Comparison of ENCODE assay signal across 8 cellular contexts in genomic region chr15:40942337-40942854, GRCh38. TPM values are rescaled to one million over a fixed set of nuclear protein-coding genes. Genes with fewer than 3 reads are reported as not detected.
DNase-seq lines count a peak whose midpoint lies in the region; ATAC-seq, FAIRE-seq and TF ChIP-seq lines count a peak whose summit lies in the region.

No MANE protein-coding gene starts in this region.

- TF ChIP-seq EP300 in HepG2 (IDR thresholded peaks at IDR 0.05; ENCODE audit: low read depth in 2 of 2, low read length in 2 of 2) (no peak), HepG2 (CRISPR knock-in tag; IDR thresholded peaks at IDR 0.05; ENCODE audit: borderline replicate concordance) (no peak), transverse colon (IDR thresholded peaks at IDR 0.05; ENCODE audit: low read depth) (no peak)

- H3K36me3 ChIP-seq in KMS-11 (ENCODE audit: insufficient read depth) (no peaks in the 10 kb centered on the region), HepG2 (replicated peaks in 1 of 2; ENCODE audit: control insufficient read depth in 1 of 2, insufficient read depth in 2 of 2, low read length in 2 of 2) (no peaks in the 10 kb centered on the region), transverse colon (no peaks in the 10 kb centered on the region)

- no peak overlapping the region for H3K27ac ChIP-seq in KMS-11
- no peak overlapping the region for H3K27ac ChIP-seq in HepG2 (ENCODE audit: extremely low read length, insufficient read depth, low read length)
- peak overlapping the region; percentile 81 to 91 (median 86) for H3K27ac ChIP-seq in transverse colon

- FAIRE-seq in HepG2 (lab: Jason Lieb, UNC) = no peak

- H3K4me2 ChIP-seq in KMS-11 (peak overlapping the region; percentile 90), HepG2 (ENCODE audit: low read depth, low read length) (peak overlapping the region; percentile 99)

- H3K79me2 ChIP-seq in KMS-11 (ENCODE audit: insufficient read depth, low read depth) (no peaks in the 10 kb centered on the region), HepG2 (ENCODE audit: insufficient read depth, low read length) (no peaks in the 10 kb centered on the region)

- H3K27me3 ChIP-seq in KMS-11 (ENCODE audit: insufficient read depth, low read depth) = no peaks in the 10 kb centered on the region
- H3K27me3 ChIP-seq in HepG2 (ENCODE audit: control insufficient read depth in 1 of 2, insufficient read depth in 2 of 2, low read length in 2 of 2) = peaks cover 0 to 42% of the 10 kb centered on the region in 2 experiments; a peak in 3 of 5 replicates
- no peaks in the 10 kb centered on the region for H3K27me3 ChIP-seq in transverse colon

- POLR2A ChIA-PET in HepG2 (lab: Yijun Ruan, JAX) = interaction anchor here (0.7 to 2.1 kb wide), 4 partner anchors 14 to 246 kb away, joined by 3 to 10 read pairs (median 4); partner anchors contain the start of gene DLL4

- TF ChIP-seq POLR2A in HepG2 (IDR thresholded peaks at IDR 0.05; ENCODE audit: insufficient read depth in 1 of 2, low read depth in 2 of 2, low read length in 2 of 2) = no peak
- TF ChIP-seq POLR2A in transverse colon (IDR thresholded peaks at IDR 0.05) = no peak

- no peak for TF ChIP-seq RAD21 in HepG2 (CRISPR knock-in tag; IDR thresholded peaks at IDR 0.05)

- intact Hi-C loops in Calu3 (cut with micrococcal nuclease; ENCODE audit: unreplicated experiment) = loop anchor here (10.0 kb wide), 1 partner anchor 242 kb away; no protein-coding TSS in a partner anchor
- intact Hi-C loops in HepG2 (cut with micrococcal nuclease; ENCODE audit: unreplicated experiment) = loop anchor here (5.0 kb wide), 1 partner anchor 35 kb away; no protein-coding TSS in a partner anchor
- intact Hi-C loops in transverse colon (cut with DNase I; ENCODE audit: low total_unique reads) = no loop called here

- 27% methylated on average over 14 of the region's 15 CpGs for WGBS in HepG2 (ENCODE audit: low lambda C conversion rate)
- 24 to 65% methylated on average over 4 to 15 of the region's 15 CpGs for WGBS in transverse colon (ENCODE audit: low coverage in 1 of 2), 2 donors

- no peaks in the 10 kb centered on the region for H3K9me3 Mint-ChIP-seq in Calu3 (ENCODE audit: low read depth, unreplicated experiment)

- H3K27me3 Mint-ChIP-seq in Calu3 (ENCODE audit: unreplicated experiment) = no peaks in the 10 kb centered on the region

- CTCF ChIA-PET in Calu3 (lab: Charles Lee) (interaction anchor here (1.0 kb wide), 1 partner anchor 12 kb away, joined by 3 read pairs; no protein-coding TSS in a partner anchor), HepG2 (lab: Yijun Ruan, JAX; ENCODE audit: low intra/inter-chr PET ratio, low total read pairs) (interaction anchor here (0.8 to 1.3 kb wide), 2 partner anchors 78 to 81 kb away, joined by 3 read pairs; no protein-coding TSS in a partner anchor)

- H3K9me3 ChIP-seq in HepG2 (ENCODE audit: low read length) (no peaks in the 10 kb centered on the region), transverse colon (no peaks in the 10 kb centered on the region)

- DNase-seq in Calu3 = no peak
- DNase-seq in astrocyte of the spinal cord (ENCODE audit: low read depth, low spot score) = no peak
- no peak for DNase-seq in HepG2 (ENCODE audit: low spot score)
- no peak for DNase-seq in transverse colon
- no peak for DNase-seq in activated gamma-delta T cell treated with Interleukin-2 at 50 U/mL for 16 hours
- DNase-seq in UCSD-AML1 (lab: John Stamatoyannopoulos, UW; ENCODE audit: unreplicated experiment) = no peak
- DNase-seq in NK-92 treated with Interleukin-12 subunit alpha and Interleukin-12 subunit beta, amount 100 ng/mL, for 24 hours (lab: John Stamatoyannopoulos, UW) = no peak

- H4K20me1 ChIP-seq in KMS-11 (ENCODE audit: insufficient read depth) (no peaks in the 10 kb centered on the region), HepG2 (ENCODE audit: insufficient read depth, low read length) (no peaks in the 10 kb centered on the region)

- H3K4me3 Mint-ChIP-seq in Calu3 (ENCODE audit: low read depth, unreplicated experiment) = peak overlapping the region; percentile 56

- peak; percentile 4 for ATAC-seq in HepG2

- in situ Hi-C loops in astrocyte of the spinal cord (cut with HindIII; ENCODE audit: low sequenced_read_pairs) (no loop called here), HepG2 (cut with HindIII; ENCODE audit: extremely low pct_ligation_motif_present, low pct_unique_long_range_greater_than_20kb) (no loop called here), transverse colon (cut with MboI; ENCODE audit: low pct_ligation_motif_present in 1 of 4, low pct_unique_long_range_greater_than_20kb in 1 of 4, low sequenced_read_pairs in 3 of 4) (no loop called here)

- H3K4me1 ChIP-seq in KMS-11 (ENCODE audit: low read depth, poor library complexity, severe bottlenecking) (peaks cover 30% of the 10 kb centered on the region), HepG2 (ENCODE audit: insufficient read depth, low read length) (peaks cover 51% of the 10 kb centered on the region), transverse colon (peaks cover 16 to 37% (median 21%) of the 10 kb centered on the region in 4 donors)

- H3K4me3 ChIP-seq in KMS-11 (IDR thresholded peaks at IDR 0.05; ENCODE audit: insufficient read depth, low read depth, low read length) (no peak overlapping the region), astrocyte of the spinal cord (ENCODE audit: low read depth, low read length) (peak overlapping the region; percentile 41), HepG2 (replicated peaks in 1 of 3; ENCODE audit: insufficient read depth in 1 of 3, low read depth in 2 of 3, low read length in 3 of 3) (peak overlapping the region; percentile 41 to 78 (median 66)), transverse colon (peak overlapping the region; percentile 43 to 70 (median 53))

- no TSS peak for BruUV-seq in Calu3 (replicated peaks; lab: Mats Ljungman, UMichigan)
- no TSS peak for BruUV-seq in HepG2 (replicated peaks; lab: Mats Ljungman, UMichigan)

- H3K36me3 Mint-ChIP-seq in Calu3 (ENCODE audit: insufficient read depth, unreplicated experiment) = peaks cover 3% of the 10 kb centered on the region

- H3K4me1 Mint-ChIP-seq in Calu3 (ENCODE audit: low read depth, unreplicated experiment) = no peaks in the 10 kb centered on the region

- H3K9ac ChIP-seq in KMS-11 (peak overlapping the region; percentile 56; the same call in 1 of the 2 replicates), HepG2 (ENCODE audit: insufficient read depth, low read depth, low read length) (peak overlapping the region; percentile 45; the same call in 1 of the 2 replicates)

- TF ChIP-seq CTCF in Calu3 (IDR thresholded peaks at IDR 0.05; ENCODE audit: unreplicated experiment) = no peak
- TF ChIP-seq CTCF in KMS-11 (conservative IDR thresholded peaks at IDR 0.05; ENCODE audit: low read depth, low read length) = no peak
- no peak for TF ChIP-seq CTCF in astrocyte of the spinal cord (IDR thresholded peaks at IDR 0.05; ENCODE audit: low read depth, low read length)
- no peak; the same call in 1 of the 2 replicates for TF ChIP-seq CTCF in HepG2 (CRISPR knock-in tag; IDR thresholded peaks at IDR 0.05)
- no peak for TF ChIP-seq CTCF in transverse colon (IDR thresholded peaks at IDR 0.05)

- H3K27ac Mint-ChIP-seq in Calu3 (ENCODE audit: unreplicated experiment) = no peak overlapping the region

- peak overlapping the region; percentile 98 for H2AFZ ChIP-seq in KMS-11 (ENCODE audit: low read depth)
- H2AFZ ChIP-seq in HepG2 (ENCODE audit: low read length) = peak overlapping the region; percentile 44

RNA-seq across cellular contexts. Expression of gene CHAC1, which starts 10.9 kb away (rescaled TPM):
- total RNA-seq in Calu3 (2022) = 5.0 and 5.2 TPM in 2 replicates
- total RNA-seq in HepG2 (2016; rRNA removed; fragmentation: Illumina TruSeq; extraction: Trizol) = not detected in 2 replicates
- total RNA-seq in HepG2 (2016; cell fraction: cytosol; rRNA removed; fragmentation: Illumina TruSeq; extraction: Trizol; ENCODE audit: low read depth) = not detected in 2 replicates
- not detected in 2 replicates for total RNA-seq in HepG2 (2016; cell fraction: insoluble cytoplasmic fraction; rRNA removed; fragmentation: Illumina TruSeq; extraction: Trizol)
- total RNA-seq in HepG2 (2016; cell fraction: membrane; rRNA removed; fragmentation: Illumina TruSeq; extraction: Trizol) = 0.15 TPM in 1 of 2 replicates, not detected in the other
- not detected in 2 replicates for total RNA-seq in HepG2 (2016; cell fraction: nucleus; rRNA removed; fragmentation: Illumina TruSeq; extraction: Trizol)
- polyA plus RNA-seq in HepG2 (2011; rRNA removed) = 0.44 and 0.46 TPM in 2 replicates
- 0.41 and 0.63 TPM in 2 replicates for polyA plus RNA-seq in HepG2 (2011; cell fraction: cytosol; rRNA removed)
- polyA plus RNA-seq in HepG2 (2011; cell fraction: nucleus; rRNA removed) = 0.21 and 0.48 TPM in 2 replicates
- 0.39 TPM in 1 of 2 replicates, not detected in the other for polyA plus RNA-seq in HepG2 (2012)
- not detected in 2 replicates for polyA plus RNA-seq in HepG2 (2016; cell fraction: cytosol; fragmentation: Illumina TruSeq; extraction: Trizol; ENCODE audit: low read depth)
- polyA plus RNA-seq in HepG2 (2016; cell fraction: insoluble cytoplasmic fraction; fragmentation: Illumina TruSeq; extraction: Trizol; ENCODE audit: low read depth) = not detected in 2 replicates
- polyA plus RNA-seq in HepG2 (2016; cell fraction: membrane; fragmentation: Illumina TruSeq; extraction: Trizol; ENCODE audit: low read depth) = not detected in 2 replicates
- not detected in 2 replicates for polyA plus RNA-seq in HepG2 (2016; cell fraction: nucleus; fragmentation: Illumina TruSeq; extraction: Trizol; ENCODE audit: insufficient read depth, low read depth)
- 0.58 and 21.7 TPM in 2 replicates for polyA minus RNA-seq in HepG2 (2011; rRNA and poly(A)+ RNA removed; ENCODE audit: low replicate concordance)
- 1.1 and 2.0 TPM in 2 replicates for polyA minus RNA-seq in HepG2 (2011; cell fraction: cytosol; rRNA and poly(A)+ RNA removed)
- 0.39 and 0.62 TPM in 2 replicates for polyA minus RNA-seq in HepG2 (2011; cell fraction: nucleus; rRNA and poly(A)+ RNA removed)
- 1 to 10 TPM in 3 of 4 donors, under 1 TPM in 1; 0.60 to 6.7 (median 2.5) TPM for total RNA-seq in transverse colon

RNA-seq across cellular contexts. Expression of gene DLL4, which starts 13.3 kb away (rescaled TPM):
- total RNA-seq in Calu3 (2022) (not detected in 2 replicates), HepG2 (2016; rRNA removed; fragmentation: Illumina TruSeq; extraction: Trizol) (0.13 and 0.20 TPM in 2 replicates), transverse colon (10 to 100 TPM in 2 of 4 donors, 1 to 10 TPM in 2; 1.5 to 14.2 (median 10.2) TPM)
- 0.09 and 0.10 TPM in 2 replicates for total RNA-seq in HepG2 (2016; cell fraction: cytosol; rRNA removed; fragmentation: Illumina TruSeq; extraction: Trizol; ENCODE audit: low read depth)
- 0.07 and 0.19 TPM in 2 replicates for total RNA-seq in HepG2 (2016; cell fraction: insoluble cytoplasmic fraction; rRNA removed; fragmentation: Illumina TruSeq; extraction: Trizol)
- total RNA-seq in HepG2 (2016; cell fraction: membrane; rRNA removed; fragmentation: Illumina TruSeq; extraction: Trizol) = 0.03 and 0.15 TPM in 2 replicates
- 0.19 TPM in 1 of 2 replicates, not detected in the other for total RNA-seq in HepG2 (2016; cell fraction: nucleus; rRNA removed; fragmentation: Illumina TruSeq; extraction: Trizol)
- polyA plus RNA-seq in HepG2 (2011; rRNA removed) = 0.25 and 0.27 TPM in 2 replicates
- polyA plus RNA-seq in HepG2 (2011; cell fraction: cytosol; rRNA removed) = 0.13 and 0.24 TPM in 2 replicates
- 0.50 and 0.61 TPM in 2 replicates for polyA plus RNA-seq in HepG2 (2011; cell fraction: nucleus; rRNA removed)
- 0.13 and 0.43 TPM in 2 replicates for polyA plus RNA-seq in HepG2 (2012)
- polyA plus RNA-seq in HepG2 (2016; cell fraction: cytosol; fragmentation: Illumina TruSeq; extraction: Trizol; ENCODE audit: low read depth) = 0.07 TPM in 1 of 2 replicates, not detected in the other
- 0.13 and 0.19 TPM in 2 replicates for polyA plus RNA-seq in HepG2 (2016; cell fraction: insoluble cytoplasmic fraction; fragmentation: Illumina TruSeq; extraction: Trizol; ENCODE audit: low read depth)
- 0.06 and 0.08 TPM in 2 replicates for polyA plus RNA-seq in HepG2 (2016; cell fraction: membrane; fragmentation: Illumina TruSeq; extraction: Trizol; ENCODE audit: low read depth)
- polyA plus RNA-seq in HepG2 (2016; cell fraction: nucleus; fragmentation: Illumina TruSeq; extraction: Trizol; ENCODE audit: insufficient read depth, low read depth) = 0.34 and 0.39 TPM in 2 replicates
- polyA minus RNA-seq in HepG2 (2011; rRNA and poly(A)+ RNA removed; ENCODE audit: low replicate concordance) = 0.98 and 7.6 TPM in 2 replicates
- 0.35 and 0.59 TPM in 2 replicates for polyA minus RNA-seq in HepG2 (2011; cell fraction: cytosol; rRNA and poly(A)+ RNA removed)
- 0.12 and 0.26 TPM in 2 replicates for polyA minus RNA-seq in HepG2 (2011; cell fraction: nucleus; rRNA and poly(A)+ RNA removed)

RNA-seq across cellular contexts. Expression of gene VPS18, which starts 48.1 kb away (rescaled TPM):
- total RNA-seq in Calu3 (2022) = 14.3 and 16.6 TPM in 2 replicates
- 15.8 and 17.0 TPM in 2 replicates for total RNA-seq in HepG2 (2016; rRNA removed; fragmentation: Illumina TruSeq; extraction: Trizol)
- total RNA-seq in HepG2 (2016; cell fraction: cytosol; rRNA removed; fragmentation: Illumina TruSeq; extraction: Trizol; ENCODE audit: low read depth) = 1.2 and 1.9 TPM in 2 replicates
- total RNA-seq in HepG2 (2016; cell fraction: insoluble cytoplasmic fraction; rRNA removed; fragmentation: Illumina TruSeq; extraction: Trizol) = 14.9 and 16.0 TPM in 2 replicates
- total RNA-seq in HepG2 (2016; cell fraction: membrane; rRNA removed; fragmentation: Illumina TruSeq; extraction: Trizol) = 3.9 and 4.3 TPM in 2 replicates
- total RNA-seq in HepG2 (2016; cell fraction: nucleus; rRNA removed; fragmentation: Illumina TruSeq; extraction: Trizol) = 9.9 and 11.2 TPM in 2 replicates
- 5.8 and 7.4 TPM in 2 replicates for polyA plus RNA-seq in HepG2 (2011; rRNA removed)
- 6.0 and 7.5 TPM in 2 replicates for polyA plus RNA-seq in HepG2 (2011; cell fraction: cytosol; rRNA removed)
- polyA plus RNA-seq in HepG2 (2011; cell fraction: nucleus; rRNA removed) = 9.2 and 9.4 TPM in 2 replicates
- polyA plus RNA-seq in HepG2 (2012) = 5.0 and 5.3 TPM in 2 replicates
- polyA plus RNA-seq in HepG2 (2016; cell fraction: cytosol; fragmentation: Illumina TruSeq; extraction: Trizol; ENCODE audit: low read depth) = 0.57 and 0.62 TPM in 2 replicates
- 9.1 and 10.3 TPM in 2 replicates for polyA plus RNA-seq in HepG2 (2016; cell fraction: insoluble cytoplasmic fraction; fragmentation: Illumina TruSeq; extraction: Trizol; ENCODE audit: low read depth)
- 1.1 and 1.8 TPM in 2 replicates for polyA plus RNA-seq in HepG2 (2016; cell fraction: membrane; fragmentation: Illumina TruSeq; extraction: Trizol; ENCODE audit: low read depth)
- 13.2 and 13.9 TPM in 2 replicates for polyA plus RNA-seq in HepG2 (2016; cell fraction: nucleus; fragmentation: Illumina TruSeq; extraction: Trizol; ENCODE audit: insufficient read depth, low read depth)
- polyA minus RNA-seq in HepG2 (2011; rRNA and poly(A)+ RNA removed; ENCODE audit: low replicate concordance) = 42.6 and 112 TPM in 2 replicates
- 11.8 and 12.4 TPM in 2 replicates for polyA minus RNA-seq in HepG2 (2011; cell fraction: cytosol; rRNA and poly(A)+ RNA removed)
- polyA minus RNA-seq in HepG2 (2011; cell fraction: nucleus; rRNA and poly(A)+ RNA removed) = 9.3 and 9.8 TPM in 2 replicates
- 10 to 100 TPM; 18.3 to 58.7 (median 21.0) TPM for total RNA-seq in transverse colon

Comparison
In these comparisons a context has a peak if more than half of its experiments do, and no peak if none do; other contexts are left out.
1. H3K27ac ChIP-seq: peak in transverse colon (4 of 4); none in KMS-11 (single experiment) and HepG2 (single experiment).